ENCODE assay signal across 8 cellular contexts in the genomic region with DNA sequence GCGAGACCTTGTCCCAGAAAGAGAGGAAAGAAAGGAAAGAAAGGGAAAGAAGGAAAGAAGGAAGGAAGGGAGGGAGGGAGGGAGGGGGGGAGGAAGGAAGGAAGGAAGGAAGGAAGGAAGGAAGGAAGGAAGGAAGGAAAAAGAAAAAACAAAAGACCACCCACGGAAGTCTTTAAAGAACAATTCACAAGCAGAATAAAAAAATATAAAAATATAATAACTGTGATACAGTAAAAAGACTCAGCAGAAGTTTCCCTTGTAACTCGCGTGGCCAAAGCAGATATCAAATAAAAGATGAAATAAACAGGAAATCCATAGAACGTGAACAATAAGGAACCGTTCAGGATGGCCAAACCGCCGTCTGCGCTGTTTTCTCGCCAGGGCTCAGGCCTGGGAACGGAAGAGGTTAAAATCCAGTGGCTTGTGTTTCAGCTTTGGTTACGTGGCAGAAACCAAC. TPM values are rescaled to one million over a fixed set of nuclear protein-coding genes. Genes with fewer than 3 reads are reported as not detected.
A peak's percentile ranks its signal among the peaks of the same experiment; 100 is the strongest.
DNase-seq lines count a peak whose midpoint lies in the region; ATAC-seq, FAIRE-seq and TF ChIP-seq lines count a peak whose summit lies in the region.

No MANE protein-coding gene starts in this region.

- H3K9ac ChIP-seq in astrocyte (ENCODE audit: low read length) (peak overlapping the region; percentile 98), kidney (ENCODE audit: low read length in 2 of 2) (peak overlapping the region; percentile 12 to 82)

- H3K27me3 ChIP-seq in CD4-positive, alpha-beta T cell (ENCODE audit: control insufficient read depth, insufficient read depth, low read length) = no peaks in the 10 kb centered on the region
- H3K27me3 ChIP-seq in astrocyte (ENCODE audit: insufficient read depth, low read length) = peaks cover 6% of the 10 kb centered on the region
- no peaks in the 10 kb centered on the region for H3K27me3 ChIP-seq in thymus (ENCODE audit: control insufficient read depth, insufficient read depth)

- 5% methylated on average over 12 of the region's 12 CpGs for WGBS in thymus

- peaks cover 26% of the 10 kb centered on the region for H3K4me1 Mint-ChIP-seq in CD4-positive, alpha-beta T cell (ENCODE audit: low read depth)
- H3K4me1 Mint-ChIP-seq in IgD-negative memory B cell = peaks cover 24 to 31% (median 28%) of the 10 kb centered on the region in 3 donors
- peaks cover 28% of the 10 kb centered on the region for H3K4me1 Mint-ChIP-seq in astrocyte (ENCODE audit: low read depth, unreplicated experiment)

- H3K9me3 Mint-ChIP-seq in CD4-positive, alpha-beta T cell = no peaks in the 10 kb centered on the region
- no peaks in the 10 kb centered on the region for H3K9me3 Mint-ChIP-seq in IgD-negative memory B cell
- H3K9me3 Mint-ChIP-seq in astrocyte (ENCODE audit: unreplicated experiment) = no peaks in the 10 kb centered on the region

- H2AFZ ChIP-seq in astrocyte (ENCODE audit: low read depth, low read length) = peak overlapping the region; percentile 87

- no peak overlapping the region for H3K27ac ChIP-seq in CD4-positive, alpha-beta T cell (ENCODE audit: low read depth, low read length)
- H3K27ac ChIP-seq in astrocyte (ENCODE audit: low read depth, low read length) (peak overlapping the region; percentile 95), kidney (ENCODE audit: low read depth in 2 of 2, low read length in 2 of 2) (peak overlapping the region; percentile 79 to 82), thymus (ENCODE audit: low read depth) (peak overlapping the region; percentile 86)

- TF ChIP-seq CTCF in CD4-positive, alpha-beta T cell (IDR thresholded peaks at IDR 0.05) = no peak
- TF ChIP-seq CTCF in astrocyte (IDR thresholded peaks at IDR 0.05; ENCODE audit: insufficient read depth, low read depth, low read length) (no peak), kidney (IDR thresholded peaks at IDR 0.05; ENCODE audit: borderline replicate concordance, extremely low read depth, insufficient read depth) (no peak)

- H3K36me3 Mint-ChIP-seq in CD4-positive, alpha-beta T cell (ENCODE audit: low read depth) = no peaks in the 10 kb centered on the region
- H3K36me3 Mint-ChIP-seq in IgD-negative memory B cell (peaks cover 2% of the 10 kb centered on the region), astrocyte (ENCODE audit: low read depth, unreplicated experiment) (peaks cover 13% of the 10 kb centered on the region)

- H3K27ac Mint-ChIP-seq in CD4-positive, alpha-beta T cell = peak overlapping the region; percentile 6
- H3K27ac Mint-ChIP-seq in IgD-negative memory B cell (peak overlapping the region in 1 of 3 donors; percentile 48), astrocyte (ENCODE audit: unreplicated experiment) (peak overlapping the region; percentile 95)

- POLR2A ChIA-PET in CD4-positive, alpha-beta T cell (lab: Charles Lee) = interaction anchor here (0.9 to 3.2 kb wide), 5 partner anchors 11 to 142 kb away, joined by 3 to 30 read pairs (median 5); a partner anchor contains a TSS

- H3K4me1 ChIP-seq in astrocyte (ENCODE audit: insufficient read depth, low read length) = peaks cover 17% of the 10 kb centered on the region
- peaks cover 0 to 4% of the 10 kb centered on the region in 2 donors for H3K4me1 ChIP-seq in kidney (ENCODE audit: control insufficient read depth in 1 of 2, insufficient read depth in 1 of 2, low read depth in 1 of 2, low read length in 2 of 2)
- H3K4me1 ChIP-seq in thymus (ENCODE audit: control insufficient read depth, insufficient read depth, low read length) = peaks cover 29% of the 10 kb centered on the region

- H3K4me3 ChIP-seq in astrocyte (ENCODE audit: insufficient read depth, low read depth, low read length) (peak overlapping the region; percentile 80), kidney (ENCODE audit: low read length in 2 of 2) (peak overlapping the region; percentile 40 to 67), thymus (ENCODE audit: low read length) (peak overlapping the region; percentile 82)

- no peaks in the 10 kb centered on the region for H3K9me3 ChIP-seq in CD4-positive, alpha-beta T cell (ENCODE audit: control insufficient read depth, low read length)
- H3K9me3 ChIP-seq in astrocyte (ENCODE audit: insufficient read depth, low read depth, low read length) = no peaks in the 10 kb centered on the region
- no peaks in the 10 kb centered on the region for H3K9me3 ChIP-seq in kidney (ENCODE audit: control insufficient read depth in 1 of 2, low read length in 2 of 2)
- no peaks in the 10 kb centered on the region for H3K9me3 ChIP-seq in thymus (ENCODE audit: control insufficient read depth)

- H3K79me2 ChIP-seq in astrocyte (ENCODE audit: insufficient read depth, low read length) = peaks cover 3% of the 10 kb centered on the region

- peaks cover 9% of the 10 kb centered on the region for H4K20me1 ChIP-seq in astrocyte (ENCODE audit: insufficient read depth, low read length)

- peak overlapping the region; percentile 99 for H3K4me2 ChIP-seq in astrocyte (ENCODE audit: low read length)

- peak in 2 of 10 experiments; percentile 1 to 39 for DNase-seq in CD4-positive, alpha-beta T cell
- DNase-seq in astrocyte (ENCODE audit: low read depth) = no peak
- DNase-seq in kidney = no peak
- DNase-seq in NAMALWA (ENCODE audit: low spot score) = no peak

- CTCF ChIA-PET in CD4-positive, alpha-beta T cell (lab: Charles Lee) = interaction anchor here (1.0 to 1.2 kb wide), 3 partner anchors 9 to 70 kb away, joined by 3 read pairs; no protein-coding TSS in a partner anchor

- intact Hi-C loops in CD4-positive, alpha-beta T cell (cut with DNase I, micrococcal nuclease) = no loop called here
- intact Hi-C loops in kidney (cut with DNase I) = no loop called here

- peak overlapping the region; percentile 84 for H3K4me3 Mint-ChIP-seq in CD4-positive, alpha-beta T cell
- H3K4me3 Mint-ChIP-seq in IgD-negative memory B cell (peak overlapping the region; percentile 57 to 96 (median 84)), astrocyte (ENCODE audit: unreplicated experiment) (peak overlapping the region; percentile 95)

- no peaks in the 10 kb centered on the region for H3K36me3 ChIP-seq in astrocyte (ENCODE audit: insufficient read depth, low read length)
- no peaks in the 10 kb centered on the region for H3K36me3 ChIP-seq in kidney (ENCODE audit: control insufficient read depth in 1 of 2, insufficient read depth in 2 of 2, low read length in 2 of 2)
- no peaks in the 10 kb centered on the region for H3K36me3 ChIP-seq in thymus (ENCODE audit: control insufficient read depth, insufficient read depth)

- no peak for FAIRE-seq in astrocyte (lab: Jason Lieb, UNC)
- FAIRE-seq in kidney (lab: Jason Lieb, UNC) = no peak

- no peak for ATAC-seq in CD4-positive, alpha-beta T cell (ENCODE audit: poor library complexity)
- ATAC-seq in GM21360 (IDR thresholded peaks at IDR 0.05; ENCODE audit: unreplicated experiment) (no peak), HG02571 (IDR thresholded peaks at IDR 0.05; ENCODE audit: unreplicated experiment) (no peak)

- H3K27me3 Mint-ChIP-seq in CD4-positive, alpha-beta T cell = peaks cover 4% of the 10 kb centered on the region
- H3K27me3 Mint-ChIP-seq in IgD-negative memory B cell (no peaks in the 10 kb centered on the region), astrocyte (ENCODE audit: low read depth, unreplicated experiment) (peaks cover 14% of the 10 kb centered on the region)

RNA-seq across cellular contexts. Expression of a gene that starts 1.2 kb away (rescaled TPM):
- 1 to 10 TPM; 2.4 to 2.8 TPM for total RNA-seq in CD4-positive, alpha-beta T cell
- 3.6 TPM for polyA plus RNA-seq in IgD-negative memory B cell
- total RNA-seq in astrocyte = 45.9 and 48.9 TPM in 2 replicates
- total RNA-seq in kidney = 10.6 TPM
- polyA plus RNA-seq in kidney (ENCODE audit: insufficient read depth, low read depth, low replicate concordance) = 2.1 TPM
- 4.9 TPM for polyA plus RNA-seq in thymus
